ENCODE assay signal across 6 cellular contexts in genomic region chr19:47346024-47346423, GRCh38. TPM values are rescaled to one million over a fixed set of nuclear protein-coding genes. Genes with fewer than 3 reads are reported as not detected.
"Had no signal": no experiment of that assay in that cellular context is flagged by ENCODE, and none has a peak within 500 bp of the region (broad histone marks: within the 10 kb centered on the region; RNA-seq: fewer than 3 reads in every experiment).

No MANE protein-coding gene starts in this region.

RNA-seq across cellular contexts. Expression of gene C5AR2, which starts 14.0 kb away (rescaled TPM):
- total RNA-seq: kidney epithelial cell, mesothelial cell of epicardium, myocyte had no signal
- polyA plus RNA-seq: keratinocyte; naive thymus-derived CD4-positive, alpha-beta T cell had no signal

RNA-seq across cellular contexts. Expression of gene C5AR1, which starts 36.4 kb away (rescaled TPM):
- total RNA-seq: kidney epithelial cell, lung microvascular endothelial cell, myocyte had no signal
